ENCODE assay signal across 8 cellular contexts in genomic region chr18:46324556-46324955, GRCh38.
DNase-seq lines count a peak whose midpoint lies in the region; ATAC-seq and TF ChIP-seq lines count a peak whose summit lies in the region.

No MANE protein-coding gene starts in this region.

- intact Hi-C loops in activated CD8-positive, alpha-beta T cell treated with anti-CD3 and anti-CD28 coated beads for 36 hours (cut with micrococcal nuclease), result no loop called here
- intact Hi-C loops in left lung (cut with DNase I) (no loop called here), lower leg skin (cut with DNase I; ENCODE audit: low total_unique reads) (no loop called here)

- no peaks in the 10 kb centered on the region for H3K4me1 Mint-ChIP-seq in activated CD8-positive, alpha-beta T cell treated with anti-CD3 and anti-CD28 coated beads for 36 hours (ENCODE audit: low read depth)
- peaks cover 3% of the 10 kb centered on the region for H3K4me1 Mint-ChIP-seq in osteocyte (ENCODE audit: unreplicated experiment)

- no peak overlapping the region for H3K4me3 ChIP-seq in NB4 (ENCODE audit: low read depth, low read length)
- H3K4me3 ChIP-seq in left lung, result no peak overlapping the region
- H3K4me3 ChIP-seq in lower leg skin (ENCODE audit: low read depth, poor library complexity, severe bottlenecking), result no peak overlapping the region

- POLR2A ChIA-PET in activated CD8-positive, alpha-beta T cell treated with anti-CD3 and anti-CD28 coated beads for 36 hours (lab: Charles Lee), result no interaction called here

- CTCF ChIA-PET in activated CD8-positive, alpha-beta T cell treated with anti-CD3 and anti-CD28 coated beads for 36 hours (lab: Charles Lee), result interaction anchor here (1.1 kb wide), 1 partner anchor 332 kb away, joined by 3 read pairs; no protein-coding TSS in a partner anchor

- H3K9me3 ChIP-seq in left lung, result no peaks in the 10 kb centered on the region

- no peak overlapping the region for H3K27ac ChIP-seq in left lung

- no peak overlapping the region for H3K4me3 Mint-ChIP-seq in activated CD8-positive, alpha-beta T cell treated with anti-CD3 and anti-CD28 coated beads for 36 hours
- H3K4me3 Mint-ChIP-seq in osteocyte (ENCODE audit: unreplicated experiment), result no peak overlapping the region

- H3K27me3 ChIP-seq in left lung, result no peaks in the 10 kb centered on the region

- peaks cover 0 to 7% of the 10 kb centered on the region in 2 donors for H3K4me1 ChIP-seq in left lung

- peaks cover under 1% of the 10 kb centered on the region for H3K27me3 Mint-ChIP-seq in activated CD8-positive, alpha-beta T cell treated with anti-CD3 and anti-CD28 coated beads for 36 hours
- peaks cover 14% of the 10 kb centered on the region for H3K27me3 Mint-ChIP-seq in osteocyte (ENCODE audit: unreplicated experiment)

- H3K36me3 Mint-ChIP-seq in activated CD8-positive, alpha-beta T cell treated with anti-CD3 and anti-CD28 coated beads for 36 hours (ENCODE audit: low read depth), result no peaks in the 10 kb centered on the region
- H3K36me3 Mint-ChIP-seq in osteocyte (ENCODE audit: unreplicated experiment), result no peaks in the 10 kb centered on the region

- DNase-seq in ELR (ENCODE audit: low read depth) (peak; percentile 73), NB4 (ENCODE audit: low read depth) (peak; percentile 79), left lung (no peak), lower leg skin (ENCODE audit: low spot score in 2 of 2) (no peak), osteocyte (ENCODE audit: extremely low spot score, unreplicated experiment) (no peak)
- DNase-seq in activated CD8-positive, alpha-beta T cell treated with anti-CD3 and anti-CD28 coated beads for 36 hours, result no peak

- no peak overlapping the region for H3K27ac Mint-ChIP-seq in activated CD8-positive, alpha-beta T cell treated with anti-CD3 and anti-CD28 coated beads for 36 hours
- H3K27ac Mint-ChIP-seq in osteocyte (ENCODE audit: unreplicated experiment), result no peak overlapping the region

- H3K9me3 Mint-ChIP-seq in activated CD8-positive, alpha-beta T cell treated with anti-CD3 and anti-CD28 coated beads for 36 hours, result no peaks in the 10 kb centered on the region
- no peaks in the 10 kb centered on the region for H3K9me3 Mint-ChIP-seq in osteocyte (ENCODE audit: unreplicated experiment)

- TF ChIP-seq POLR2A in NB4 (IDR thresholded peaks at IDR 0.05; ENCODE audit: extremely low read depth, insufficient read length) (peak; percentile 32), lower leg skin (IDR thresholded peaks at IDR 0.05) (no peak)

- 72 to 76% methylated on average over 1 of the region's 1 CpG for WGBS in lower leg skin, 2 donors

- H3K36me3 ChIP-seq in left lung, result no peaks in the 10 kb centered on the region

- ATAC-seq in activated CD8-positive, alpha-beta T cell treated with anti-CD3 and anti-CD28 coated beads for 36 hours, result peak; percentile 66
- ATAC-seq in left lung (peak; percentile 78), HG02852 (IDR thresholded peaks at IDR 0.05; ENCODE audit: unreplicated experiment) (no peak), HG02798 (IDR thresholded peaks at IDR 0.05; ENCODE audit: poor library complexity, unreplicated experiment) (no peak)

- TF ChIP-seq CTCF in NB4 (IDR thresholded peaks at IDR 0.05; ENCODE audit: low read depth, low read length), result no peak
- no peak for TF ChIP-seq CTCF in activated CD8-positive, alpha-beta T cell treated with anti-CD3 and anti-CD28 coated beads for 36 hours (IDR thresholded peaks at IDR 0.05)
- TF ChIP-seq CTCF in left lung (IDR thresholded peaks at IDR 0.05), result no peak
- TF ChIP-seq CTCF in lower leg skin (IDR thresholded peaks at IDR 0.05), result no peak
- no peak for TF ChIP-seq CTCF in osteocyte (IDR thresholded peaks at IDR 0.05)

Comparison
In these comparisons a context has a peak if more than half of its experiments do, and no peak if none do; other contexts are left out.
1. DNase-seq: peak in ELR (single experiment) and NB4 (single experiment); none in activated CD8-positive, alpha-beta T cell treated with anti-CD3 and anti-CD28 coated beads for 36 hours (single experiment), left lung (0 of 2), lower leg skin (0 of 2) and osteocyte (single experiment).
2. ATAC-seq: peak in activated CD8-positive, alpha-beta T cell treated with anti-CD3 and anti-CD28 coated beads for 36 hours (single experiment) and left lung (single experiment); none in HG02852 (single experiment) and HG02798 (single experiment).